In genomic region chr3:45544719-45545296, GRCh38 we compare ENCODE assay signal across 14 cellular contexts. TPM values are rescaled to one million over a fixed set of nuclear protein-coding genes. Genes with fewer than 3 reads are reported as not detected.
DNase-seq lines count a peak whose midpoint lies in the region; ATAC-seq, FAIRE-seq and TF ChIP-seq lines count a peak whose summit lies in the region.
"Had no signal": no experiment of that assay in that cellular context is flagged by ENCODE, and none has a peak within 500 bp of the region (broad histone marks: within the 10 kb centered on the region; RNA-seq: fewer than 3 reads in every experiment).

No MANE protein-coding gene starts in this region.

- no peak for TF ChIP-seq EP300 in Ishikawa (IDR thresholded peaks at IDR 0.05; ENCODE audit: borderline replicate concordance)

- no peak overlapping the region for H3K4me3 Mint-ChIP-seq in dendritic cell treated with granulocyte-macrophage colony-stimulating factor and Interleukin-4, amounts not matched to agents 40 ng/mL and 50 ng/mL, for 4 days

- TF ChIP-seq RAD21 in Ishikawa (IDR thresholded peaks at IDR 0.05; ENCODE audit: low read depth), result no peak

- H3K4me1 ChIP-seq in lung (ENCODE audit: control insufficient read depth in 2 of 2, insufficient read depth in 2 of 2, low read length in 2 of 2), result peaks cover 0 to 40% of the 10 kb centered on the region in 2 donors

- intact Hi-C loops in dendritic cell treated with granulocyte-macrophage colony-stimulating factor and Interleukin-4, amounts not matched to agents 40 ng/mL and 50 ng/mL, for 4 days (cut with micrococcal nuclease), result no loop called here

- ATAC-seq in lung (ENCODE audit: insufficient read depth, low FRiP score), result peak; percentile 49
- ATAC-seq in GM21367 (IDR thresholded peaks at IDR 0.05; ENCODE audit: unreplicated experiment), result no peak
- no peak for ATAC-seq in HG02759 (IDR thresholded peaks at IDR 0.05; ENCODE audit: unreplicated experiment)

- DNase-seq in AG04449 (ENCODE audit: low read depth, low spot score) (no peak), lung (ENCODE audit: low spot score) (no peak), D721Med (ENCODE audit: insufficient read length, low spot score) (no peak), KG1 (lab: John Stamatoyannopoulos, UW) (no peak)
- DNase-seq: activated CD4-positive, CD25-positive, alpha-beta regulatory T cell; effector memory CD4-positive, alpha-beta T cell; GOT3; Karpas-422; SIG-M5 had no signal

- H3K4me1 Mint-ChIP-seq in dendritic cell treated with granulocyte-macrophage colony-stimulating factor and Interleukin-4, amounts not matched to agents 40 ng/mL and 50 ng/mL, for 4 days (ENCODE audit: low read depth), result peaks cover 49% of the 10 kb centered on the region

- H3K27ac ChIP-seq in lung (ENCODE audit: low read depth in 1 of 2, low read length in 1 of 2), result peak overlapping the region in 1 of 2 donors; percentile 82

- POLR2A ChIA-PET in AG04449 (lab: Yijun Ruan, JAX), result no interaction called here

- FAIRE-seq in D721Med (lab: Jason Lieb, UNC), result no peak

- CTCF ChIA-PET in AG04449 (lab: Yijun Ruan, JAX), result interaction anchor here (1.1 to 3.2 kb wide), 7 partner anchors 10 to 508 kb away, joined by 3 to 10 read pairs (median 4); no protein-coding TSS in a partner anchor

- H3K9me3 Mint-ChIP-seq in dendritic cell treated with granulocyte-macrophage colony-stimulating factor and Interleukin-4, amounts not matched to agents 40 ng/mL and 50 ng/mL, for 4 days, result no peaks in the 10 kb centered on the region
- H3K9me3 Mint-ChIP-seq: activated T-helper 2 cell treated with anti-CD3 and anti-CD28 coated beads, Interferon-gamma antibody, Interleukin-2, Interleukin-4, amounts not matched to agents 10 μg/mL and 5 μg/mL and 100 μg/mL, durations not matched to agents 14 hours and 24 hours and 36 hours had no signal

- TF ChIP-seq CTCF in AG04449 (IDR thresholded peaks at IDR 0.05; ENCODE audit: insufficient read depth, low read length, missing control alignments), result peak; percentile 3
- TF ChIP-seq CTCF in lung (IDR thresholded peaks at IDR 0.05; ENCODE audit: control extremely low read depth, extremely low read depth), result no peak
- no peak for TF ChIP-seq CTCF in D721Med (IDR thresholded peaks at IDR 0.05; ENCODE audit: insufficient read depth, missing control alignments)

- H3K27ac Mint-ChIP-seq in dendritic cell treated with granulocyte-macrophage colony-stimulating factor and Interleukin-4, amounts not matched to agents 40 ng/mL and 50 ng/mL, for 4 days, result peak overlapping the region; percentile 70
- H3K27ac Mint-ChIP-seq: activated T-helper 2 cell treated with anti-CD3 and anti-CD28 coated beads, Interferon-gamma antibody, Interleukin-2, Interleukin-4, amounts not matched to agents 10 μg/mL and 5 μg/mL and 100 μg/mL, durations not matched to agents 14 hours and 24 hours and 36 hours had no signal

- H3K36me3 Mint-ChIP-seq in dendritic cell treated with granulocyte-macrophage colony-stimulating factor and Interleukin-4, amounts not matched to agents 40 ng/mL and 50 ng/mL, for 4 days (ENCODE audit: low read depth), result peaks cover 28% of the 10 kb centered on the region

- no peaks in the 10 kb centered on the region for H3K27me3 ChIP-seq in lung (ENCODE audit: control insufficient read depth, insufficient read depth)

- H3K36me3 ChIP-seq in lung (ENCODE audit: control insufficient read depth in 2 of 2, insufficient read depth in 2 of 2, low read length in 2 of 2), result no peaks in the 10 kb centered on the region

- H3K9me3 ChIP-seq in lung (ENCODE audit: control insufficient read depth in 2 of 2, insufficient read depth in 1 of 2, low read length in 1 of 2), result no peaks in the 10 kb centered on the region

- WGBS in lung, 2 donors, result 63 to 68% methylated on average over 8 of the region's 8 CpGs

- H3K4me3 ChIP-seq in AG04449 (ENCODE audit: low read depth, low read length) (no peak overlapping the region), lung (no peak overlapping the region)

- H3K27me3 Mint-ChIP-seq in dendritic cell treated with granulocyte-macrophage colony-stimulating factor and Interleukin-4, amounts not matched to agents 40 ng/mL and 50 ng/mL, for 4 days, result no peaks in the 10 kb centered on the region

TF ChIP-seq in Ishikawa, 13 proteins besides CTCF, POLR2A, EP300 and RAD21:
- TF ChIP-seq CEBPB (IDR thresholded peaks at IDR 0.05), result peak; percentile 50
- TF ChIP-seq TCF12 (IDR thresholded peaks at IDR 0.05; ENCODE audit: low read depth), result no peak

RNA-seq across cellular contexts. Expression of gene LIMD1, which starts 49.7 kb away (rescaled TPM):
- total RNA-seq in lung, result 100 to 1,000 TPM in 1 of 2 donors, 10 to 100 TPM in 1; 70.0 to 123 TPM
- 10 to 100 TPM in 1 of 2 donors, 1 to 10 TPM in 1; 9.3 to 18.5 TPM for polyA plus RNA-seq in lung
